Comparison of ENCODE assay signal across 2 cellular contexts in the genomic region with DNA sequence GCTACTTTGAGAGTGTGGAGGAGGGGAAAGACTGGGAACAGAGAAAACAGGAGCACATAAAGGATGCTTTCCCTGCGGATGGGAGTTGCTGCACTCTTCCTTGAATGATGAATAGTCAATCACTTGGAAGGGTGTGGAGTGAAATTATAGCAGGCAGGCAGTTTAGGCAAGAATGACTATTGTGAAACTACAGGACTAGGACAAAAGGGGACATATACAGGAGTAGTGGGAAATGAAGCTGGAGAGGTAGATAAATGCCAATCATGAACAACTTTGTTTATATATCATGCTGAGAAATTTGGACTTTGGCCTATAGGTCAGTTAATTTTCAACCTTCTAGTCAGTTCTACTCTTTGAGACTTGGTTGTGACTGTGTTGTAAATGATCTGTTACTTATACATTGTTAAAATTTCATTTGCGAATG.
TF ChIP-seq lines count a peak whose summit lies in the region.

No MANE protein-coding gene starts in this region.

TF ChIP-seq in GM12878, 131 proteins besides CTCF, POLR2A, EP300 and RAD21 (continued from another document):
- TF ChIP-seq, protein P1, sequence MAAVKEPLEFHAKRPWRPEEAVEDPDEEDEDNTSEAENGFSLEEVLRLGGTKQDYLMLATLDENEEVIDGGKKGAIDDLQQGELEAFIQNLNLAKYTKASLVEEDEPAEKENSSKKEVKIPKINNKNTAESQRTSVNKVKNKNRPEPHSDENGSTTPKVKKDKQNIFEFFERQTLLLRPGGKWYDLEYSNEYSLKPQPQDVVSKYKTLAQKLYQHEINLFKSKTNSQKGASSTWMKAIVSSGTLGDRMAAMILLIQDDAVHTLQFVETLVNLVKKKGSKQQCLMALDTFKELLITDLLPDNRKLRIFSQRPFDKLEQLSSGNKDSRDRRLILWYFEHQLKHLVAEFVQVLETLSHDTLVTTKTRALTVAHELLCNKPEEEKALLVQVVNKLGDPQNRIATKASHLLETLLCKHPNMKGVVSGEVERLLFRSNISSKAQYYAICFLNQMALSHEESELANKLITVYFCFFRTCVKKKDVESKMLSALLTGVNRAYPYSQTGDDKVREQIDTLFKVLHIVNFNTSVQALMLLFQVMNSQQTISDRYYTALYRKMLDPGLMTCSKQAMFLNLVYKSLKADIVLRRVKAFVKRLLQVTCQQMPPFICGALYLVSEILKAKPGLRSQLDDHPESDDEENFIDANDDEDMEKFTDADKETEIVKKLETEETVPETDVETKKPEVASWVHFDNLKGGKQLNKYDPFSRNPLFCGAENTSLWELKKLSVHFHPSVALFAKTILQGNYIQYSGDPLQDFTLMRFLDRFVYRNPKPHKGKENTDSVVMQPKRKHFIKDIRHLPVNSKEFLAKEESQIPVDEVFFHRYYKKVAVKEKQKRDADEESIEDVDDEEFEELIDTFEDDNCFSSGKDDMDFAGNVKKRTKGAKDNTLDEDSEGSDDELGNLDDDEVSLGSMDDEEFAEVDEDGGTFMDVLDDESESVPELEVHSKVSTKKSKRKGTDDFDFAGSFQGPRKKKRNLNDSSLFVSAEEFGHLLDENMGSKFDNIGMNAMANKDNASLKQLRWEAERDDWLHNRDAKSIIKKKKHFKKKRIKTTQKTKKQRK (IDR thresholded peaks at IDR 0.05; ENCODE audit: low read depth, low read length) = no peak
- TF ChIP-seq SPI1 (IDR thresholded peaks at IDR 0.05; ENCODE audit: borderline replicate concordance, insufficient read depth, low read depth, low read length) = no peak
- no peak for TF ChIP-seq PAX5 (IDR thresholded peaks at IDR 0.05; ENCODE audit: borderline replicate concordance, low read depth, low read length)
- TF ChIP-seq, protein P2, sequence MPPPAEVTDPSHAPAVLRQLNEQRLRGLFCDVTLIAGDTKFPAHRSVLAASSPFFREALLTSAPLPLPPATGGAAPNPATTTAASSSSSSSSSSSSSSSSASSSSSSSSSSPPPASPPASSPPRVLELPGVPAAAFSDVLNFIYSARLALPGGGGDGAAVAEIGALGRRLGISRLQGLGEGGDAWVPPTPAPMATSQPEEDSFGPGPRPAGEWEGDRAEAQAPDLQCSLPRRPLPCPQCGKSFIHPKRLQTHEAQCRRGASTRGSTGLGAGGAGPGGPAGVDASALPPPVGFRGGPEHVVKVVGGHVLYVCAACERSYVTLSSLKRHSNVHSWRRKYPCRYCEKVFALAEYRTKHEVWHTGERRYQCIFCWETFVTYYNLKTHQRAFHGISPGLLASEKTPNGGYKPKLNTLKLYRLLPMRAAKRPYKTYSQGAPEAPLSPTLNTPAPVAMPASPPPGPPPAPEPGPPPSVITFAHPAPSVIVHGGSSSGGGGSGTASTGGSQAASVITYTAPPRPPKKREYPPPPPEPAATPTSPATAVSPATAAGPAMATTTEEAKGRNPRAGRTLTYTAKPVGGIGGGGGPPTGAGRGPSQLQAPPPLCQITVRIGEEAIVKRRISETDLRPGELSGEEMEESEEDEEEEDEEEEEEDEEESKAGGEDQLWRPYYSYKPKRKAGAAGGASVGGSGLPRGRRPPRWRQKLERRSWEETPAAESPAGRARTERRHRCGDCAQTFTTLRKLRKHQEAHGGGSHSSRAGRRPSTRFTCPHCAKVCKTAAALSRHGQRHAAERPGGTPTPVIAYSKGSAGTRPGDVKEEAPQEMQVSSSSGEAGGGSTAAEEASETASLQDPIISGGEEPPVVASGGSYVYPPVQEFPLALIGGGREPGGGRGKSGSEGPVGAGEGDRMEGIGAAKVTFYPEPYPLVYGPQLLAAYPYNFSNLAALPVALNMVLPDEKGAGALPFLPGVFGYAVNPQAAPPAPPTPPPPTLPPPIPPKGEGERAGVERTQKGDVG (CRISPR knock-in tag; IDR thresholded peaks at IDR 0.05) = no peak
- TF ChIP-seq, protein P3, sequence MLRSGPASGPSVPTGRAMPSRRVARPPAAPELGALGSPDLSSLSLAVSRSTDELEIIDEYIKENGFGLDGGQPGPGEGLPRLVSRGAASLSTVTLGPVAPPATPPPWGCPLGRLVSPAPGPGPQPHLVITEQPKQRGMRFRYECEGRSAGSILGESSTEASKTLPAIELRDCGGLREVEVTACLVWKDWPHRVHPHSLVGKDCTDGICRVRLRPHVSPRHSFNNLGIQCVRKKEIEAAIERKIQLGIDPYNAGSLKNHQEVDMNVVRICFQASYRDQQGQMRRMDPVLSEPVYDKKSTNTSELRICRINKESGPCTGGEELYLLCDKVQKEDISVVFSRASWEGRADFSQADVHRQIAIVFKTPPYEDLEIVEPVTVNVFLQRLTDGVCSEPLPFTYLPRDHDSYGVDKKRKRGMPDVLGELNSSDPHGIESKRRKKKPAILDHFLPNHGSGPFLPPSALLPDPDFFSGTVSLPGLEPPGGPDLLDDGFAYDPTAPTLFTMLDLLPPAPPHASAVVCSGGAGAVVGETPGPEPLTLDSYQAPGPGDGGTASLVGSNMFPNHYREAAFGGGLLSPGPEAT (IDR thresholded peaks at IDR 0.05; ENCODE audit: low read depth) = no peak
- TF ChIP-seq KDM1A (IDR thresholded peaks at IDR 0.05; ENCODE audit: borderline replicate concordance) = no peak
- TF ChIP-seq SREBF1 (IDR thresholded peaks at IDR 0.05; ENCODE audit: low read length) = no peak
- no peak for TF ChIP-seq CBX3 (IDR thresholded peaks at IDR 0.05; ENCODE audit: borderline replicate concordance, low read depth)
- TF ChIP-seq, protein P4, sequence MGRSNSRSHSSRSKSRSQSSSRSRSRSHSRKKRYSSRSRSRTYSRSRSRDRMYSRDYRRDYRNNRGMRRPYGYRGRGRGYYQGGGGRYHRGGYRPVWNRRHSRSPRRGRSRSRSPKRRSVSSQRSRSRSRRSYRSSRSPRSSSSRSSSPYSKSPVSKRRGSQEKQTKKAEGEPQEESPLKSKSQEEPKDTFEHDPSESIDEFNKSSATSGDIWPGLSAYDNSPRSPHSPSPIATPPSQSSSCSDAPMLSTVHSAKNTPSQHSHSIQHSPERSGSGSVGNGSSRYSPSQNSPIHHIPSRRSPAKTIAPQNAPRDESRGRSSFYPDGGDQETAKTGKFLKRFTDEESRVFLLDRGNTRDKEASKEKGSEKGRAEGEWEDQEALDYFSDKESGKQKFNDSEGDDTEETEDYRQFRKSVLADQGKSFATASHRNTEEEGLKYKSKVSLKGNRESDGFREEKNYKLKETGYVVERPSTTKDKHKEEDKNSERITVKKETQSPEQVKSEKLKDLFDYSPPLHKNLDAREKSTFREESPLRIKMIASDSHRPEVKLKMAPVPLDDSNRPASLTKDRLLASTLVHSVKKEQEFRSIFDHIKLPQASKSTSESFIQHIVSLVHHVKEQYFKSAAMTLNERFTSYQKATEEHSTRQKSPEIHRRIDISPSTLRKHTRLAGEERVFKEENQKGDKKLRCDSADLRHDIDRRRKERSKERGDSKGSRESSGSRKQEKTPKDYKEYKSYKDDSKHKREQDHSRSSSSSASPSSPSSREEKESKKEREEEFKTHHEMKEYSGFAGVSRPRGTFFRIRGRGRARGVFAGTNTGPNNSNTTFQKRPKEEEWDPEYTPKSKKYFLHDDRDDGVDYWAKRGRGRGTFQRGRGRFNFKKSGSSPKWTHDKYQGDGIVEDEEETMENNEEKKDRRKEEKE (IDR thresholded peaks at IDR 0.05) = no peak

TF ChIP-seq in liver, 16 proteins besides CTCF, POLR2A, EP300 and RAD21 (continued from another document):
- TF ChIP-seq REST (IDR thresholded peaks at IDR 0.05) = peak; percentile 59
- TF ChIP-seq JUND (IDR thresholded peaks at IDR 0.05) = peak; percentile 24 to 28
- TF ChIP-seq YY1 (IDR thresholded peaks at IDR 0.05) = peak; percentile 36
- peak; percentile 87 for TF ChIP-seq HNF4G (IDR thresholded peaks at IDR 0.05)
- TF ChIP-seq ZBTB33 (IDR thresholded peaks at IDR 0.05) = peak; percentile 25
- TF ChIP-seq FOXA2 (IDR thresholded peaks at IDR 0.05) = peak; percentile 36
- TF ChIP-seq EGR1 (IDR thresholded peaks at IDR 0.05; ENCODE audit: low read depth in 2 of 2) = no peak
- TF ChIP-seq SP1 (IDR thresholded peaks at IDR 0.05) = peak; percentile 72
- TF ChIP-seq HNF4A (conservative IDR thresholded peaks at IDR 0.05) = peak; percentile 93 to 97
- no peak for TF ChIP-seq TAF1 (conservative IDR thresholded peaks at IDR 0.05)
